Comparison of ENCODE assay signal across 1 cellular context in the genomic region with DNA sequence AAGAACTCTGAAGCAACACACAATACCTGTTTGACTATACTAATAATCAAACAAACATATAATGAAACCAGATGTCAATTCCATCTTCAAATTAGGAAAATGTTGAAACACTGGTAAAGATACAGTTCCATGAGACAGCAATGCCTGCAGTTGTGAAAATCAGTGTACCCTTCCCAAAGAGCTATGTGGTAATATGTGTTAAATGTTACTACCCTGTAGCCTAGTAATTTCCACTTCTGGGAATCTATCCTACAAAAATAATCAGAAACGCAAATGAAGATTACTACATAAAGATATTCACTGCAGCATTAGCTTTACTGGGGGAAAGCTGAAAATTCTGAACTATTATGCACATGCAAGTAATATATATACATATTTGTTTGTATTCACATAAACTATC.
TF ChIP-seq lines count a peak whose summit lies in the region.

No MANE protein-coding gene starts in this region.

TF ChIP-seq in IMR-90, 13 proteins besides CTCF, POLR2A, EP300 and RAD21:
- TF ChIP-seq CHD1 (IDR thresholded peaks at IDR 0.05; ENCODE audit: low read depth, low read length), result no peak
- peak; percentile 67 for TF ChIP-seq CEBPB (IDR thresholded peaks at IDR 0.05; ENCODE audit: low read depth, low read length)
